18 cellular contexts compared by ENCODE assay signal in genomic region chr15:63480441-63480821, GRCh38. TPM values are rescaled to one million over a fixed set of nuclear protein-coding genes. Genes with fewer than 3 reads are reported as not detected.
DNase-seq lines count a peak whose midpoint lies in the region; ATAC-seq, FAIRE-seq and TF ChIP-seq lines count a peak whose summit lies in the region.
"Had no signal": no experiment of that assay in that cellular context is flagged by ENCODE, and none has a peak within 500 bp of the region (broad histone marks: within the 10 kb centered on the region; RNA-seq: fewer than 3 reads in every experiment).

No MANE protein-coding gene starts in this region.

- CTCF ChIA-PET in HEK293 (lab: Yijun Ruan, JAX) (no interaction called here), GM12878 (lab: Yijun Ruan, JAX) (interaction anchor here (0.8 to 2.2 kb wide), 7 partner anchors 14 to 119 kb away, joined by 3 to 13 read pairs (median 4); partner anchors contain the start of gene USP3)

- H3K27me3 Mint-ChIP-seq in T-helper 1 cell treated with Interleukin-12 subunit alpha and Interleukin-12 subunit beta and Interleukin-4 antibody, amounts not matched to agents 30 μg/mL and 1 μg/mL, for 36 hours (ENCODE audit: low read depth) = no peaks in the 10 kb centered on the region
- H3K27me3 Mint-ChIP-seq in nephron progenitor cell (ENCODE audit: low read depth, poor library complexity) (peaks cover 12% of the 10 kb centered on the region), immature natural killer cell (ENCODE audit: low read depth in 3 of 3) (peaks cover 0 to 6% (median 3%) of the 10 kb centered on the region in 3 donors)

- H3K4me2 ChIP-seq in GM12878 (ENCODE audit: control insufficient read depth, insufficient read depth) = peak overlapping the region; percentile 73

- SMC1A ChIA-PET in GM12878 (lab: Charles Lee; ENCODE audit: uncharacterized antibody, unreplicated experiment) = interaction anchor here (0.5 to 8.0 kb wide), 11 partner anchors 8 to 503 kb away, joined by 3 to 151 read pairs (median 8); partner anchors contain the start of genes FBXL22 and USP3

- no TSS peak for BruUV-seq in GM12878 (replicated peaks; lab: Mats Ljungman, UMichigan)

- no peaks in the 10 kb centered on the region; the same call in none of the 2 replicates for H3K79me2 ChIP-seq in GM12878 (ENCODE audit: control insufficient read depth, insufficient read depth, low read length)

- no peaks in the 10 kb centered on the region for H4K20me1 ChIP-seq in GM12878 (ENCODE audit: control insufficient read depth, insufficient read depth)

- H3K9me3 ChIP-seq in HEK293 (ENCODE audit: control insufficient read depth, insufficient read depth, low read depth, low read length) = no peaks in the 10 kb centered on the region
- H3K9me3 ChIP-seq in GM12878 (replicated peaks; ENCODE audit: control insufficient read depth, insufficient read depth, low read length) = no peaks in the 10 kb centered on the region
- H3K9me3 ChIP-seq: breast epithelium, heart left ventricle, tibial nerve had no signal

- peak overlapping the region; percentile 96 for H3K27ac Mint-ChIP-seq in T-helper 1 cell treated with Interleukin-12 subunit alpha and Interleukin-12 subunit beta and Interleukin-4 antibody, amounts not matched to agents 30 μg/mL and 1 μg/mL, for 36 hours
- H3K27ac Mint-ChIP-seq in nephron progenitor cell (peak overlapping the region; percentile 61), immature natural killer cell (no peak overlapping the region)

- no peaks in the 10 kb centered on the region for H3K36me3 Mint-ChIP-seq in T-helper 1 cell treated with Interleukin-12 subunit alpha and Interleukin-12 subunit beta and Interleukin-4 antibody, amounts not matched to agents 30 μg/mL and 1 μg/mL, for 36 hours (ENCODE audit: low read depth)
- no peaks in the 10 kb centered on the region for H3K36me3 Mint-ChIP-seq in nephron progenitor cell (ENCODE audit: low read depth)
- H3K36me3 Mint-ChIP-seq in immature natural killer cell = no peaks in the 10 kb centered on the region

- TF ChIP-seq POLR2A in GM12878 (IDR thresholded peaks at IDR 0.05; ENCODE audit: low read depth, low read length) = no peak

- H3K36me3 ChIP-seq in HEK293 (ENCODE audit: control insufficient read depth in 2 of 2, insufficient read depth in 1 of 2, low read length in 2 of 2) (no peaks in the 10 kb centered on the region), GM12878 (ENCODE audit: control insufficient read depth in 2 of 2, insufficient read depth in 2 of 2, low read length in 1 of 2) (no peaks in the 10 kb centered on the region)
- H3K36me3 ChIP-seq: breast epithelium, heart left ventricle, tibial nerve had no signal

- H3K9me3 Mint-ChIP-seq in T-helper 1 cell treated with Interleukin-12 subunit alpha and Interleukin-12 subunit beta and Interleukin-4 antibody, amounts not matched to agents 30 μg/mL and 1 μg/mL, for 36 hours = no peaks in the 10 kb centered on the region
- H3K9me3 Mint-ChIP-seq in nephron progenitor cell (peaks cover 14% of the 10 kb centered on the region), immature natural killer cell (no peaks in the 10 kb centered on the region)

- intact Hi-C loops in GM12878 (cut with micrococcal nuclease; ENCODE audit: unreplicated experiment) = no loop called here

- H3K4me3 Mint-ChIP-seq in T-helper 1 cell treated with Interleukin-12 subunit alpha and Interleukin-12 subunit beta and Interleukin-4 antibody, amounts not matched to agents 30 μg/mL and 1 μg/mL, for 36 hours = peak overlapping the region; percentile 17
- H3K4me3 Mint-ChIP-seq in nephron progenitor cell (peak overlapping the region; percentile 42), immature natural killer cell (no peak overlapping the region)

- H3K9ac ChIP-seq in GM12878 (ENCODE audit: control insufficient read depth, insufficient read depth, low read length) = no peak overlapping the region

- H3K27ac ChIP-seq in HEK293 (ENCODE audit: extremely low read depth, low read depth, low read length) (peak overlapping the region; percentile 56; the same call in 1 of the 2 replicates), GM12878 (ENCODE audit: control insufficient read depth, insufficient read depth) (peak overlapping the region; percentile 77)
- H3K27ac ChIP-seq: breast epithelium had no signal

- TF ChIP-seq EP300 in GM12878 (IDR thresholded peaks at IDR 0.05; ENCODE audit: borderline replicate concordance in 1 of 2, control insufficient read depth in 1 of 2, low read depth in 2 of 2, low read length in 2 of 2) = no peak

- FAIRE-seq in GM12878 (lab: Jason Lieb, UNC) (no peak), RCC 7860 (lab: Jason Lieb, UNC) (no peak)
- FAIRE-seq: endothelial cell of umbilical vein had no signal

- no peak for DNase-seq in T-helper 1 cell
- DNase-seq in GM12878 (ENCODE audit: low read depth, low spot score) = no peak
- no peak for DNase-seq in nephron progenitor cell
- DNase-seq in RCC 7860 (ENCODE audit: low spot score) = no peak
- DNase-seq in immature natural killer cell = no peak
- DNase-seq in UCSD-AML1 (lab: John Stamatoyannopoulos, UW; ENCODE audit: unreplicated experiment) = no peak
- DNase-seq: 8988T; heart left ventricle; NCI-H2081 treated with DMSO at 0.1 percent for 48 hours; NCI-H748 treated with DMSO at 0.1 percent for 48 hours; nucleus accumbens; SHP77; stimulated activated CD4-positive, alpha-beta T cell treated with anti-CD3 and anti-CD28 coated beads, Interleukin-12 subunit alpha, Interleukin-12 subunit beta, amount 100 ng/mL, for 4 hours had no signal

- WGBS in GM12878 (ENCODE audit: insufficient coverage, insufficient replicate concordance, low lambda C conversion rate, missing lambda C conversion rate) = 31% methylated on average over 2 of the region's 2 CpGs

- TF ChIP-seq RAD21 in GM12878 (IDR thresholded peaks at IDR 0.05; ENCODE audit: insufficient read depth, low read depth, low read length) = no peak

- RAD21 ChIA-PET in GM12878 (lab: Charles Lee; ENCODE audit: unreplicated experiment) = interaction anchor here (0.7 to 8.5 kb wide), 9 partner anchors 8 to 179 kb away, joined by 3 to 144 read pairs (median 6); partner anchors contain the start of gene USP3

- H2AFZ ChIP-seq in GM12878 (ENCODE audit: control insufficient read depth, low read depth, low read length) = no peak overlapping the region; the same call in 1 of the 2 replicates

- in situ Hi-C loops in GM12878 (cut with MboI) = loop anchor here (25.0 kb wide), 1 partner anchor 1407 kb away; no protein-coding TSS in a partner anchor

- ATAC-seq in GM12878 = no peak

- TF ChIP-seq CTCF in HEK293 (tag by site-specific recombination; IDR thresholded peaks at IDR 0.05) (no peak), GM12878 (IDR thresholded peaks at IDR 0.05 in 2 of 3, conservative IDR thresholded peaks at IDR 0.05 in 1 of 3; ENCODE audit: control insufficient read depth in 2 of 3, extremely low read depth in 1 of 3, insufficient read depth in 1 of 3, low read depth in 3 of 3, low read length in 3 of 3) (no peak), nephron progenitor cell (IDR thresholded peaks at IDR 0.05) (no peak)

- H3K4me1 ChIP-seq in HEK293 (ENCODE audit: control insufficient read depth, insufficient read depth, low read length) (peaks cover 18% of the 10 kb centered on the region), GM12878 (ENCODE audit: control insufficient read depth, insufficient read depth, low read length) (peaks cover 88% of the 10 kb centered on the region)
- H3K4me1 ChIP-seq: breast epithelium had no signal

- peaks cover 64% of the 10 kb centered on the region for H3K4me1 Mint-ChIP-seq in T-helper 1 cell treated with Interleukin-12 subunit alpha and Interleukin-12 subunit beta and Interleukin-4 antibody, amounts not matched to agents 30 μg/mL and 1 μg/mL, for 36 hours (ENCODE audit: low read depth)
- H3K4me1 Mint-ChIP-seq in nephron progenitor cell (peaks cover 58% of the 10 kb centered on the region), immature natural killer cell (peaks cover 3 to 7% of the 10 kb centered on the region in 2 donors)

- H3K4me3 ChIP-seq in HEK293 (ENCODE audit: low read depth, low read length) (no peak overlapping the region), GM12878 (0 out of 2 replicates have a peak overlapping the region, but pooled peaks have one; percentile 4)
- H3K4me3 ChIP-seq: breast epithelium, heart left ventricle, tibial nerve had no signal

- H3K27me3 ChIP-seq in GM12878 (replicated peaks in 1 of 2; ENCODE audit: control insufficient read depth in 2 of 2, insufficient read depth in 2 of 2, low read length in 1 of 2) = no peaks in the 10 kb centered on the region
- H3K27me3 ChIP-seq: breast epithelium, heart left ventricle, tibial nerve had no signal

- POLR2A ChIA-PET in HEK293 (lab: Yijun Ruan, JAX) = no interaction called here
- POLR2A ChIA-PET in GM12878 (lab: Charles Lee) = interaction anchor here (1.2 to 9.7 kb wide), 4 partner anchors 9 to 24 kb away, joined by 4 to 110 read pairs (median 32); partner anchors contain the start of gene USP3

TF ChIP-seq in HEK293, 187 proteins besides CTCF, POLR2A, EP300 and RAD21 (continues in another document):
- TF ChIP-seq ZNF600 (tag by site-specific recombination; IDR thresholded peaks at IDR 0.05) (no peak), ZNF426 (tag by site-specific recombination; IDR thresholded peaks at IDR 0.05) (no peak), ZNF311 (tag by site-specific recombination; IDR thresholded peaks at IDR 0.05; ENCODE audit: borderline replicate concordance) (no peak)

TF ChIP-seq in GM12878, 131 proteins besides CTCF, POLR2A, EP300 and RAD21 (continues in another document):
- TF ChIP-seq NR2C1 (IDR thresholded peaks at IDR 0.05) (no peak), EED (IDR thresholded peaks at IDR 0.05; ENCODE audit: low read depth) (no peak)

RNA-seq across cellular contexts. Expression of gene USP3, which starts 24.0 kb away (rescaled TPM):
- 459 and 461 TPM in 2 replicates for total RNA-seq in GM12878 (2013; cell fraction: nucleolus; rRNA removed)
- total RNA-seq in GM12878 (2014; rRNA removed) = 47.1 and 49.8 TPM in 2 replicates
- total RNA-seq in GM12878 (2014; rRNA removed; fragmentation: Illumina TruSeq; extraction: Trizol) = 58.8 and 61.3 TPM in 2 replicates
- total RNA-seq in GM12878 (2021) = 64.5 and 65.1 TPM in 2 replicates
- polyA plus RNA-seq in GM12878 (2011; ENCODE audit: low read depth) = 32.8 TPM
- 50.3 and 54.0 TPM in 2 replicates for polyA plus RNA-seq in GM12878 (2011; rRNA removed)
- 27.3 and 47.7 TPM in 2 replicates for polyA plus RNA-seq in GM12878 (2011; cell fraction: cytosol; rRNA removed)
- polyA plus RNA-seq in GM12878 (2011; cell fraction: nucleus; rRNA removed) = 143 and 189 TPM in 2 replicates
- polyA plus RNA-seq in GM12878 (2012) = 38.6 and 46.2 TPM in 2 replicates
- 52.6 and 58.7 TPM in 2 replicates for polyA plus RNA-seq in GM12878 (2014; fragmentation: Illumina TruSeq; extraction: Trizol)
- polyA plus RNA-seq in GM12878 (2014; fragmentation: Nextera tagmentation; extraction: Ambion mirVana) = 10 to 100 TPM; 23.8 to 45.7 TPM
- 30.1 and 31.9 TPM in 2 replicates for polyA plus RNA-seq in GM12878 (2014; rRNA removed)
- 10 to 100 TPM; 48.0 to 54.0 TPM for polyA plus RNA-seq in GM12878 (2016; fragmentation: Nextera tagmentation; extraction: Ambion mirVana)
- polyA minus RNA-seq in GM12878 (2011; rRNA and poly(A)+ RNA removed) = 82.4 and 103 TPM in 2 replicates
- polyA minus RNA-seq in GM12878 (2011; cell fraction: cytosol; rRNA and poly(A)+ RNA removed) = 22.2 and 35.9 TPM in 2 replicates
- polyA minus RNA-seq in GM12878 (2011; cell fraction: nucleus; rRNA and poly(A)+ RNA removed) = 103 and 169 TPM in 2 replicates
- 10 to 100 TPM; 24.7 to 39.1 (median 32.9) TPM for polyA plus RNA-seq in immature natural killer cell

Comparison
In these comparisons a context has a peak if more than half of its experiments do, and no peak if none do; other contexts are left out.
1. H3K27ac Mint-ChIP-seq: peak in T-helper 1 cell treated with Interleukin-12 subunit alpha and Interleukin-12 subunit beta and Interleukin-4 antibody, amounts not matched to agents 30 μg/mL and 1 μg/mL, for 36 hours (single experiment) and nephron progenitor cell (single experiment); none in immature natural killer cell (0 of 6).
2. H3K4me3 Mint-ChIP-seq: peak in T-helper 1 cell treated with Interleukin-12 subunit alpha and Interleukin-12 subunit beta and Interleukin-4 antibody, amounts not matched to agents 30 μg/mL and 1 μg/mL, for 36 hours (single experiment) and nephron progenitor cell (single experiment); none in immature natural killer cell (0 of 5).